Comparison of ENCODE assay signal across 8 cellular contexts in the genomic region with DNA sequence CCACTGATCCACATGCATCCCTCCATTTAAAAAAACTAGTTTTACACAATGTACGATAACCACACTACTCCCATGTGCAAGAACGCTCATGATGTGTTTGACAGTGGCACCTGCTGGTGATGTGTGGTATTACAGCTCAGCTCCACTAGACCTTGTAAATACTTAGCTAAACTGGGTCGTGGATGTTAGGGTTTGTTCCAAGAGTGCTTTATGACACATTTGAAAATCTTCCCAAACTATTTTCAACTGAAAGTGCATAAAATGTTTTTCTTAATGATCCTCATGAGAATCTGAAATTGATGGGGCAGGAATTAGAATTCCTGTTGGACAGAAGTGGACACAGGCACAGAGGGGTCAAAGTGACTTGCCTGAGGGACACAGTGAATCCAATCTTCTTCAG.
A peak's percentile ranks its signal among the peaks of the same experiment; 100 is the strongest.
DNase-seq lines count a peak whose midpoint lies in the region; ATAC-seq and TF ChIP-seq lines count a peak whose summit lies in the region.

No MANE protein-coding gene starts in this region.

- H3K27me3 ChIP-seq in parathyroid adenoma (ENCODE audit: control insufficient read depth, insufficient read depth, low read length) = no peaks in the 10 kb centered on the region

- H3K36me3 ChIP-seq in parathyroid adenoma (ENCODE audit: control insufficient read depth, insufficient read depth, low read length) = no peaks in the 10 kb centered on the region

- peak; percentile 51 for DNase-seq in activated naive CD8-positive, alpha-beta T cell treated with anti-CD3 and anti-CD28 coated beads, Interleukin-2, amount 50 U/mL, for 24 hours
- DNase-seq in activated naive CD8-positive, alpha-beta T cell treated with anti-CD3 and anti-CD28 coated beads for 36 hours = no peak
- DNase-seq in RPMI7951 (ENCODE audit: low read depth) (peak; percentile 82), epithelial cell of esophagus (ENCODE audit: low read depth) (peak; percentile 67), NCI-H510A (lab: John Stamatoyannopoulos, UW) (no peak)

- H3K4me3 ChIP-seq in epithelial cell of esophagus (ENCODE audit: low read length) = no peak overlapping the region
- H3K4me3 ChIP-seq in parathyroid adenoma (ENCODE audit: low read depth, low read length) = no peak overlapping the region

- H3K27ac Mint-ChIP-seq in activated naive CD8-positive, alpha-beta T cell treated with anti-CD3 and anti-CD28 coated beads, Interleukin-2, amount 50 U/mL, for 24 hours = peak overlapping the region; percentile 60
- no peak overlapping the region for H3K27ac Mint-ChIP-seq in activated naive CD8-positive, alpha-beta T cell treated with anti-CD3 and anti-CD28 coated beads for 36 hours

- peaks cover 17% of the 10 kb centered on the region for H3K27me3 Mint-ChIP-seq in activated naive CD8-positive, alpha-beta T cell treated with anti-CD3 and anti-CD28 coated beads, Interleukin-2, amount 50 U/mL, for 24 hours
- peaks cover 4% of the 10 kb centered on the region for H3K27me3 Mint-ChIP-seq in activated naive CD8-positive, alpha-beta T cell treated with anti-CD3 and anti-CD28 coated beads for 36 hours

- no peaks in the 10 kb centered on the region for H3K9me3 ChIP-seq in parathyroid adenoma (ENCODE audit: control insufficient read depth, low read length)

- no peak overlapping the region for H3K4me2 ChIP-seq in parathyroid adenoma (ENCODE audit: low read length)

- no peak overlapping the region for H2AFZ ChIP-seq in parathyroid adenoma

- no peak overlapping the region for H3K9ac ChIP-seq in parathyroid adenoma

- no peaks in the 10 kb centered on the region for H3K4me1 ChIP-seq in parathyroid adenoma

- H3K27ac ChIP-seq in parathyroid adenoma = no peak overlapping the region

- H3K4me3 Mint-ChIP-seq in activated naive CD8-positive, alpha-beta T cell treated with anti-CD3 and anti-CD28 coated beads, Interleukin-2, amount 50 U/mL, for 24 hours = peak overlapping the region; percentile 28
- no peak overlapping the region for H3K4me3 Mint-ChIP-seq in activated naive CD8-positive, alpha-beta T cell treated with anti-CD3 and anti-CD28 coated beads for 36 hours

- H3K9me3 Mint-ChIP-seq in activated naive CD8-positive, alpha-beta T cell treated with anti-CD3 and anti-CD28 coated beads, Interleukin-2, amount 50 U/mL, for 24 hours = peaks cover 21% of the 10 kb centered on the region
- peaks cover 27% of the 10 kb centered on the region for H3K9me3 Mint-ChIP-seq in activated naive CD8-positive, alpha-beta T cell treated with anti-CD3 and anti-CD28 coated beads for 36 hours

- peaks cover 16% of the 10 kb centered on the region for H3K36me3 Mint-ChIP-seq in activated naive CD8-positive, alpha-beta T cell treated with anti-CD3 and anti-CD28 coated beads, Interleukin-2, amount 50 U/mL, for 24 hours (ENCODE audit: low read depth)
- H3K36me3 Mint-ChIP-seq in activated naive CD8-positive, alpha-beta T cell treated with anti-CD3 and anti-CD28 coated beads for 36 hours = peaks cover 4% of the 10 kb centered on the region

- TF ChIP-seq CTCF in epithelial cell of esophagus (IDR thresholded peaks at IDR 0.05; ENCODE audit: insufficient read depth, low read depth, low read length, missing control alignments) (peak; percentile 73), parathyroid adenoma (IDR thresholded peaks at IDR 0.05) (peak; percentile 35)

- no peaks in the 10 kb centered on the region for H3K79me2 ChIP-seq in parathyroid adenoma

- H3K4me1 Mint-ChIP-seq in activated naive CD8-positive, alpha-beta T cell treated with anti-CD3 and anti-CD28 coated beads, Interleukin-2, amount 50 U/mL, for 24 hours = peaks cover 61% of the 10 kb centered on the region
- H3K4me1 Mint-ChIP-seq in activated naive CD8-positive, alpha-beta T cell treated with anti-CD3 and anti-CD28 coated beads for 36 hours = peaks cover 55% of the 10 kb centered on the region

- ATAC-seq in activated naive CD8-positive, alpha-beta T cell treated with anti-CD3 and anti-CD28 coated beads, Interleukin-2, amount 50 U/mL, for 24 hours = no peak
- no peak for ATAC-seq in GM18517 (IDR thresholded peaks at IDR 0.05; ENCODE audit: unreplicated experiment)
- no peak for ATAC-seq in HG03135 (IDR thresholded peaks at IDR 0.05; ENCODE audit: unreplicated experiment)

Comparison
In these comparisons a context has a peak if more than half of its experiments do, and no peak if none do; other contexts are left out.
1. DNase-seq: peak in activated naive CD8-positive, alpha-beta T cell treated with anti-CD3 and anti-CD28 coated beads, Interleukin-2, amount 50 U/mL, for 24 hours (single experiment), RPMI7951 (single experiment) and epithelial cell of esophagus (single experiment); none in activated naive CD8-positive, alpha-beta T cell treated with anti-CD3 and anti-CD28 coated beads for 36 hours (single experiment) and NCI-H510A (single experiment).